ENCODE assay signal across 23 cellular contexts in genomic region chr11:64838600-64839334, GRCh38.
"Had no signal": no experiment of that assay in that cellular context is flagged by ENCODE, and none has a peak within 500 bp of the region (broad histone marks: within the 10 kb centered on the region; RNA-seq: fewer than 3 reads in every experiment).

No MANE protein-coding gene starts in this region.

- H3K36me3 Mint-ChIP-seq: mesothelial cell of epicardium had no signal

- H3K27ac ChIP-seq: coronary artery, dorsolateral prefrontal cortex, esophagus muscularis mucosa, foreskin keratinocyte, gastrocnemius medialis, heart right ventricle, left lung, lower lobe of right lung had no signal

- H3K9me3 ChIP-seq: esophagus muscularis mucosa, gastrocnemius medialis, heart right ventricle, left lung, lower lobe of right lung, mucosa of descending colon had no signal

- H3K27ac Mint-ChIP-seq: memory B cell, mesothelial cell of epicardium had no signal

- ATAC-seq: foreskin keratinocyte, heart right ventricle, left cardiac atrium, left lung, left ventricle myocardium superior, lower lobe of right lung, mucosa of descending colon had no signal

- DNase-seq: dermis blood vessel endothelial cell; dorsolateral prefrontal cortex; effector CD4-positive, alpha-beta T cell; effector memory CD4-positive, alpha-beta T cell; foreskin keratinocyte; gastrocnemius medialis; glutamatergic neuron; head of caudate nucleus; heart right ventricle; hippocampal formation; left cardiac atrium; left lung; lower lobe of right lung had no signal

- H3K36me3 ChIP-seq: esophagus muscularis mucosa, gastrocnemius medialis, heart right ventricle had no signal

- H3K9me3 Mint-ChIP-seq: memory B cell, mesothelial cell of epicardium had no signal

- H3K4me1 ChIP-seq: esophagus muscularis mucosa, gastrocnemius medialis, heart right ventricle had no signal

- H3K27me3 Mint-ChIP-seq: memory B cell had no signal

- FAIRE-seq: colon, endothelial cell of umbilical vein, islet of Langerhans, keratinocyte had no signal

- H3K4me3 Mint-ChIP-seq: memory B cell, mesothelial cell of epicardium had no signal

- H3K27me3 ChIP-seq: esophagus muscularis mucosa, foreskin keratinocyte, gastrocnemius medialis, heart right ventricle, left lung had no signal

- H3K4me3 ChIP-seq: coronary artery, dorsolateral prefrontal cortex, esophagus muscularis mucosa, gastrocnemius medialis, heart right ventricle, left lung, lower lobe of right lung, mucosa of descending colon had no signal
